22 cellular contexts compared by ENCODE assay signal in genomic region chr1:247913786-247914185, GRCh38. TPM values are rescaled to one million over a fixed set of nuclear protein-coding genes. Genes with fewer than 3 reads are reported as not detected.
"Had no signal": no experiment of that assay in that cellular context is flagged by ENCODE, and none has a peak within 500 bp of the region (broad histone marks: within the 10 kb centered on the region; RNA-seq: fewer than 3 reads in every experiment).

No MANE protein-coding gene starts in this region.

- H3K27ac Mint-ChIP-seq: IgD-negative memory B cell had no signal

- H3K4me1 Mint-ChIP-seq: IgD-negative memory B cell had no signal

- H3K27ac ChIP-seq: SJSA1, SK-N-MC had no signal

- FAIRE-seq: RCC 7860 had no signal

- H3K4me1 ChIP-seq: SJSA1 had no signal

- DNase-seq: KBM-7, NCI-H1092, NCI-H1105 treated with DMSO at 0.1 percent for 48 hours, NCI-H1417 treated with DMSO at 0.1 percent for 48 hours, NCI-H146, NCI-H1694 treated with DMSO at 0.1 percent for 48 hours, NCI-H2029, NCI-H2227 treated with DMSO at 0.1 percent for 48 hours, NCI-H524, NCI-H526 treated with DMSO at 0.1 percent for 48 hours, Right ventricle myocardium superior, RPMI8226, SIG-M5 had no signal

- H3K4me3 Mint-ChIP-seq: IgD-negative memory B cell had no signal

- H3K36me3 ChIP-seq: SJSA1 had no signal

- H3K9me3 Mint-ChIP-seq: IgD-negative memory B cell had no signal

- H3K36me3 Mint-ChIP-seq: IgD-negative memory B cell had no signal

- H3K27me3 ChIP-seq: SJSA1 had no signal

- H3K4me3 ChIP-seq: SJSA1, SK-N-MC had no signal

RNA-seq across cellular contexts. Expression of gene OR2T8, which starts 6.3 kb away (rescaled TPM):
- total RNA-seq: HT1080; LHCN-M2; MCF 10A; NCI-H460; Right ventricle myocardium superior; SJSA1; T-helper 1 cell treated with Interleukin-12 subunit alpha and Interleukin-12 subunit beta and Interleukin-4 antibody, amounts not matched to agents 30 ng/mL and 1 ng/mL, for 36 hours had no signal
- polyA plus RNA-seq: IgD-negative memory B cell had no signal

RNA-seq across cellular contexts. Expression of gene OR2AJ1, which starts 10.9 kb away (rescaled TPM):
- total RNA-seq: HT1080; LHCN-M2; MCF 10A; NCI-H460; Right ventricle myocardium superior; SJSA1; T-helper 1 cell treated with Interleukin-12 subunit alpha and Interleukin-12 subunit beta and Interleukin-4 antibody, amounts not matched to agents 30 ng/mL and 1 ng/mL, for 36 hours had no signal
- polyA plus RNA-seq: IgD-negative memory B cell had no signal

RNA-seq across cellular contexts. Expression of gene OR2W3, which starts 18.4 kb away (rescaled TPM):
- total RNA-seq: LHCN-M2; MCF 10A; NCI-H460; Right ventricle myocardium superior; SJSA1; T-helper 1 cell treated with Interleukin-12 subunit alpha and Interleukin-12 subunit beta and Interleukin-4 antibody, amounts not matched to agents 30 ng/mL and 1 ng/mL, for 36 hours had no signal

RNA-seq across cellular contexts. Expression of gene OR2L8, which starts 34.9 kb away (rescaled TPM):
- total RNA-seq: HT1080, LHCN-M2, MCF 10A, NCI-H460, Right ventricle myocardium superior, SJSA1 had no signal
- polyA plus RNA-seq: IgD-negative memory B cell had no signal

RNA-seq across cellular contexts. Expression of gene OR2AK2, which starts 51.2 kb away (rescaled TPM):
- total RNA-seq: HT1080; LHCN-M2; MCF 10A; NCI-H460; Right ventricle myocardium superior; SJSA1; T-helper 1 cell treated with Interleukin-12 subunit alpha and Interleukin-12 subunit beta and Interleukin-4 antibody, amounts not matched to agents 30 ng/mL and 1 ng/mL, for 36 hours had no signal
- polyA plus RNA-seq: IgD-negative memory B cell had no signal
